ENCODE assay signal across 16 cellular contexts in the genomic region with DNA sequence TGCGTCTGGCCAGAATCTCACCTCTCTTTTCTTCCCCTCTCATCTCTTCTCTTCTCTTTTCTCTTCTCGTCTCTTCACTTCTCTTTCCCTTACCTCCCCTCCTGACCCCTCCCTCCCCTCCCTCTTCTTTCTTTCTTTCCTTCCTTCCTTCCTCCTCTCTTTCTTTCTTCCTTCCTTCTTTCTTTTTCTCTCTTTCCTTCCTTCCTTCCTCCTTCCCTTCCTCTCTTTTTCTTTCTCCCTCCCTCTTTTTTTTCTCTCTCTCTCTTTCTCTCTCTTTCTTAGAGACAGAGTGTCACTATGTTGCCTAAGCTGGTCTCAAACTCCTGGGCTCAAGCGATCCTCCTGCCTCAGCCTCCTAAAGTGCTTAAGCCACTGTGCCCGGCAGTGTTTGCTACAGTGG.
"Had no signal": no experiment of that assay in that cellular context is flagged by ENCODE, and none has a peak within 500 bp of the region (broad histone marks: within the 10 kb centered on the region; RNA-seq: fewer than 3 reads in every experiment).

No MANE protein-coding gene starts in this region.

- H3K27ac ChIP-seq: brain microvascular endothelial cell, cardiac muscle cell had no signal

- H3K36me3 ChIP-seq: brain microvascular endothelial cell, cardiac muscle cell had no signal

- H3K4me3 Mint-ChIP-seq: activated B cell treated with CpG ODN at 0.5 μM for 24 hours; activated CD4-positive, alpha-beta memory T cell treated with anti-CD3 and anti-CD28 coated beads for 36 hours; activated CD4-positive, alpha-beta T cell treated with anti-CD3 and anti-CD28 coated beads, Interleukin-2, amount 10 ng/mL, durations not matched to agents 24 days and 14 days; activated naive CD4-positive, alpha-beta T cell treated with anti-CD3 and anti-CD28 coated beads, Interleukin-2, amount 10 ng/mL, durations not matched to agents 7 days and 5 days; activated naive CD8-positive, alpha-beta T cell treated with anti-CD3 and anti-CD28 coated beads for 36 hours; activated T-cell treated with anti-CD3 and anti-CD28 coated beads, Interleukin-2, amount 50 U/mL, for 72 hours; T-helper 17 cell had no signal

- DNase-seq: brain microvascular endothelial cell, cerebellar nuclear complex, NCI-H1417 treated with DMSO at 0.1 percent for 48 hours, NCI-H2029, NCI-H510A, NCI-H526 treated with DMSO at 0.1 percent for 48 hours, SIG-M5 had no signal

- H3K9me3 Mint-ChIP-seq: activated B cell treated with CpG ODN at 0.5 μM for 24 hours; activated CD4-positive, alpha-beta memory T cell treated with anti-CD3 and anti-CD28 coated beads for 36 hours; activated CD4-positive, alpha-beta T cell treated with anti-CD3 and anti-CD28 coated beads, Interleukin-2, amount 10 ng/mL, durations not matched to agents 24 days and 14 days; activated naive CD8-positive, alpha-beta T cell treated with anti-CD3 and anti-CD28 coated beads for 36 hours; activated T-cell treated with anti-CD3 and anti-CD28 coated beads, Interleukin-2, amount 50 U/mL, for 72 hours; activated T-helper 2 cell treated with anti-CD3 and anti-CD28 coated beads, Interferon-gamma antibody, Interleukin-2, Interleukin-4, amounts not matched to agents 10 μg/mL and 5 μg/mL and 100 μg/mL, durations not matched to agents 14 hours and 24 hours and 36 hours had no signal

- H3K4me3 ChIP-seq: cardiac muscle cell had no signal

- H3K36me3 Mint-ChIP-seq: activated CD4-positive, alpha-beta memory T cell treated with anti-CD3 and anti-CD28 coated beads for 36 hours; activated naive CD8-positive, alpha-beta T cell treated with anti-CD3 and anti-CD28 coated beads for 36 hours had no signal

- H3K27me3 Mint-ChIP-seq: activated CD4-positive, alpha-beta memory T cell treated with anti-CD3 and anti-CD28 coated beads for 36 hours; activated naive CD8-positive, alpha-beta T cell treated with anti-CD3 and anti-CD28 coated beads for 36 hours; T-helper 17 cell had no signal

- H3K27ac Mint-ChIP-seq: activated B cell treated with CpG ODN at 0.5 μM for 24 hours; activated CD4-positive, alpha-beta memory T cell treated with anti-CD3 and anti-CD28 coated beads for 36 hours; activated CD4-positive, alpha-beta T cell treated with anti-CD3 and anti-CD28 coated beads, Interleukin-2, amount 10 ng/mL, durations not matched to agents 24 days and 14 days; activated naive CD4-positive, alpha-beta T cell treated with anti-CD3 and anti-CD28 coated beads, Interleukin-2, amount 10 ng/mL, durations not matched to agents 7 days and 5 days; activated naive CD8-positive, alpha-beta T cell treated with anti-CD3 and anti-CD28 coated beads for 36 hours; activated T-cell treated with anti-CD3 and anti-CD28 coated beads, Interleukin-2, amount 50 U/mL, for 72 hours; activated T-helper 2 cell treated with anti-CD3 and anti-CD28 coated beads, Interferon-gamma antibody, Interleukin-2, Interleukin-4, amounts not matched to agents 10 μg/mL and 5 μg/mL and 100 μg/mL, durations not matched to agents 14 hours and 24 hours and 36 hours had no signal

- ATAC-seq: activated T-cell treated with anti-CD3 and anti-CD28 coated beads, Interleukin-2, amount 50 U/mL, for 72 hours; T-helper 17 cell had no signal
